14 cellular contexts compared by ENCODE assay signal in the genomic region with DNA sequence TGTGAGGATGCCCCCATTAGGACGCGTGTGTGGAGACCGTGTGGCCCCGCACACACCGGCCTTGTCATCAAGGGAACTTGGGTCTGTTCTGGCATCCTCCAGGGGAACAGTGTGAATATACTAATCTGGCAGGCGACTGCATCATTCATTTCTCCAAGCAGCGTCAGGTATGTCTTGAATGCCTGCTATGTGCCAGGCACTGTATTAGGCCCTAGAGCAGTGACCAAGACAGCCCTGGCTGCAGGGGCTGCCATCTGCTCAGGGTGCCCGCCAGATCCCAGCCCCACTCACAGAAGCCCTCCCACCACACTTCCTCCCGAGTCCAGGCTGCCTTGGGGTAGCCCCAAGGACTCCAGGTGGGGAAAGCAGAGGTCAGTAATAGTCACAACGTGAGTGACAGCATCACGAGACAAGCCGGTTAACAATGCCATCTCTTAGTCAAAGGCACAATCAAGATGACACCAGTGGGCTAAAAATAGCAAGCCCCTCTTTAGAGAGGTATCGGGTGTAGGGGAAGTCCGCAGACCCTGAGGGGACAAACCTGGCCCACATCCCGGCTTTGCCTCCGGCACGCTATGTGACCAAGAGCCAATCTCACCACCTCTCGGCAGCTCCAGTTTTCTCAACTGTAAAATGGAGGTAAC. TPM values are rescaled to one million over a fixed set of nuclear protein-coding genes. Genes with fewer than 3 reads are reported as not detected.
DNase-seq lines count a peak whose midpoint lies in the region; ATAC-seq and TF ChIP-seq lines count a peak whose summit lies in the region.
"Had no signal": no experiment of that assay in that cellular context is flagged by ENCODE, and none has a peak within 500 bp of the region (broad histone marks: within the 10 kb centered on the region; RNA-seq: fewer than 3 reads in every experiment).

No MANE protein-coding gene starts in this region.

- H3K9me3 Mint-ChIP-seq in CD4-positive, alpha-beta T cell: no peaks in the 10 kb centered on the region
- H3K9me3 Mint-ChIP-seq in activated CD8-positive, alpha-beta T cell treated with anti-CD3 and anti-CD28 coated beads for 36 hours: no peaks in the 10 kb centered on the region
- H3K9me3 Mint-ChIP-seq: GM23338, immature natural killer cell had no signal

- no peak overlapping the region for H3K4ac ChIP-seq in mesendoderm (ENCODE audit: low read depth, low read length)

- H3K4me2 ChIP-seq in mesendoderm (ENCODE audit: low read length): no peak overlapping the region
- H3K4me2 ChIP-seq: GM23338 had no signal

- no peaks in the 10 kb centered on the region for H3K9me3 ChIP-seq in CD4-positive, alpha-beta T cell (ENCODE audit: control insufficient read depth, low read length)

- H3K27me3 ChIP-seq in CD4-positive, alpha-beta T cell (ENCODE audit: control insufficient read depth, insufficient read depth, low read length): no peaks in the 10 kb centered on the region
- no peaks in the 10 kb centered on the region for H3K27me3 ChIP-seq in mesendoderm (ENCODE audit: insufficient read depth, low read length, poor library complexity)

- no peak overlapping the region for H3K56ac ChIP-seq in mesendoderm (ENCODE audit: low read length)

- POLR2A ChIA-PET in CD4-positive, alpha-beta T cell (lab: Charles Lee): interaction anchor here (1.0 to 2.3 kb wide), 4 partner anchors 9 to 46 kb away, joined by 3 to 7 read pairs (median 4); no protein-coding TSS in a partner anchor
- POLR2A ChIA-PET in activated CD8-positive, alpha-beta T cell treated with anti-CD3 and anti-CD28 coated beads for 36 hours (lab: Charles Lee): interaction anchor here (4.3 to 24.0 kb wide), 2 partner anchors 24 to 46 kb away, joined by 17 to 671 read pairs; a partner anchor contains a TSS

- no peak for TF ChIP-seq CTCF in CD4-positive, alpha-beta T cell (IDR thresholded peaks at IDR 0.05)
- no peak for TF ChIP-seq CTCF in activated CD8-positive, alpha-beta T cell treated with anti-CD3 and anti-CD28 coated beads for 36 hours (IDR thresholded peaks at IDR 0.05)

- H3K79me1 ChIP-seq in mesendoderm (ENCODE audit: low read length): no peaks in the 10 kb centered on the region

- peak overlapping the region; percentile 84 for H3K27ac Mint-ChIP-seq in CD4-positive, alpha-beta T cell
- peak overlapping the region; percentile 98 for H3K27ac Mint-ChIP-seq in activated CD8-positive, alpha-beta T cell treated with anti-CD3 and anti-CD28 coated beads for 36 hours
- H3K27ac Mint-ChIP-seq: GM23338, progenitor cell of endocrine pancreas had no signal

- no peaks in the 10 kb centered on the region for H3K4me1 ChIP-seq in mesendoderm (ENCODE audit: control insufficient read depth, low read depth, low read length)

- no peak overlapping the region for H4K8ac ChIP-seq in mesendoderm (ENCODE audit: low read depth, low read length)

- H3K9ac ChIP-seq in mesendoderm (ENCODE audit: low read length): no peak overlapping the region

- H2BK15ac ChIP-seq in mesendoderm (replicated peaks; ENCODE audit: low read depth): no peak overlapping the region

- ATAC-seq in CD4-positive, alpha-beta T cell (ENCODE audit: poor library complexity): no peak
- ATAC-seq in HG02885 (IDR thresholded peaks at IDR 0.05; ENCODE audit: poor library complexity, unreplicated experiment): peak; percentile 42
- peak; percentile 52 for ATAC-seq in activated CD8-positive, alpha-beta T cell treated with anti-CD3 and anti-CD28 coated beads for 36 hours
- ATAC-seq: GM23338 had no signal

- peak; percentile 31 for TF ChIP-seq POLR2A in GM18526 (IDR thresholded peaks at IDR 0.05; ENCODE audit: extremely low read depth, insufficient read length)

- H3K4me3 ChIP-seq in mesendoderm (ENCODE audit: low read length): no peak overlapping the region
- H3K4me3 ChIP-seq: GM23338 had no signal

- no peaks in the 10 kb centered on the region for H3K79me2 ChIP-seq in mesendoderm (ENCODE audit: control insufficient read depth, insufficient read depth, low read length)

- WGBS in mesendoderm (ENCODE audit: extremely low coverage, insufficient coverage, low lambda C conversion rate): no CpG with 5 or more reads among the region's 18 CpGs

- no peaks in the 10 kb centered on the region for H3K27me3 Mint-ChIP-seq in CD4-positive, alpha-beta T cell
- no peaks in the 10 kb centered on the region for H3K27me3 Mint-ChIP-seq in activated CD8-positive, alpha-beta T cell treated with anti-CD3 and anti-CD28 coated beads for 36 hours

- no peak overlapping the region for H3K23ac ChIP-seq in mesendoderm (ENCODE audit: low read length)

- H3K36me3 Mint-ChIP-seq in CD4-positive, alpha-beta T cell (ENCODE audit: low read depth): no peaks in the 10 kb centered on the region
- H3K36me3 Mint-ChIP-seq in activated CD8-positive, alpha-beta T cell treated with anti-CD3 and anti-CD28 coated beads for 36 hours (ENCODE audit: low read depth): no peaks in the 10 kb centered on the region
- H3K36me3 Mint-ChIP-seq: immature natural killer cell had no signal

- H2BK5ac ChIP-seq in mesendoderm (ENCODE audit: low read length): no peak overlapping the region

- CTCF ChIA-PET in CD4-positive, alpha-beta T cell (lab: Charles Lee): no interaction called here
- CTCF ChIA-PET in activated CD8-positive, alpha-beta T cell treated with anti-CD3 and anti-CD28 coated beads for 36 hours (lab: Charles Lee): interaction anchor here (1.0 to 6.2 kb wide), 4 partner anchors 13 to 21 kb away, joined by 3 to 44 read pairs (median 6); no protein-coding TSS in a partner anchor

- no peak overlapping the region for H3K18ac ChIP-seq in mesendoderm (ENCODE audit: low read length)

- intact Hi-C loops in CD4-positive, alpha-beta T cell (cut with DNase I, micrococcal nuclease): no loop called here
- intact Hi-C loops in activated CD8-positive, alpha-beta T cell treated with anti-CD3 and anti-CD28 coated beads for 36 hours (cut with micrococcal nuclease): no loop called here

- no peak overlapping the region for H2BK120ac ChIP-seq in mesendoderm (ENCODE audit: low read depth, low read length)

- H2AK5ac ChIP-seq in mesendoderm (ENCODE audit: low read length): no peak overlapping the region

- DNase-seq in CD4-positive, alpha-beta T cell: no peak
- peak; percentile 70 for DNase-seq in activated CD8-positive, alpha-beta T cell treated with anti-CD3 and anti-CD28 coated beads for 36 hours
- DNase-seq in 8988T (no peak), mesendoderm (no peak), GF-D8 (lab: John Stamatoyannopoulos, UW) (no peak), NK-92 (lab: John Stamatoyannopoulos, UW; ENCODE audit: unreplicated experiment) (no peak)
- DNase-seq: DMS53, immature natural killer cell, NCI-H2171 treated with DMSO at 0.1 percent for 48 hours had no signal

- no peak overlapping the region for H4K5ac ChIP-seq in mesendoderm (ENCODE audit: low read length)

- peaks cover 66% of the 10 kb centered on the region for H3K4me1 Mint-ChIP-seq in CD4-positive, alpha-beta T cell (ENCODE audit: low read depth)
- peaks cover 79% of the 10 kb centered on the region for H3K4me1 Mint-ChIP-seq in activated CD8-positive, alpha-beta T cell treated with anti-CD3 and anti-CD28 coated beads for 36 hours (ENCODE audit: low read depth)

- no peak overlapping the region for H3K27ac ChIP-seq in CD4-positive, alpha-beta T cell (ENCODE audit: low read depth, low read length)
- H3K27ac ChIP-seq in mesendoderm (ENCODE audit: low read depth, low read length): no peak overlapping the region

- H3K36me3 ChIP-seq in mesendoderm (ENCODE audit: control insufficient read depth, insufficient read depth, low read length): no peaks in the 10 kb centered on the region

- H3K4me3 Mint-ChIP-seq in CD4-positive, alpha-beta T cell: no peak overlapping the region
- H3K4me3 Mint-ChIP-seq in activated CD8-positive, alpha-beta T cell treated with anti-CD3 and anti-CD28 coated beads for 36 hours: peak overlapping the region; percentile 78
- H3K4me3 Mint-ChIP-seq: GM23338, immature natural killer cell had no signal

RNA-seq across cellular contexts. Expression of a gene that starts 7.5 kb away (rescaled TPM):
- 100 to 1,000 TPM; 625 to 642 TPM for total RNA-seq in CD4-positive, alpha-beta T cell
- total RNA-seq in activated CD8-positive, alpha-beta T cell treated with anti-CD3 and anti-CD28 coated beads for 36 hours: 100 to 1,000 TPM; 229 to 237 TPM
- 0.70 TPM for polyA plus RNA-seq in mesendoderm (2013, experiment 1 of 2)
- 0.64 TPM for polyA plus RNA-seq in mesendoderm (2013, experiment 2 of 2)
- total RNA-seq: GM23338, progenitor cell of endocrine pancreas had no signal

RNA-seq across cellular contexts. Expression of a gene that starts 41.7 kb away (rescaled TPM):
- 1 to 10 TPM; 2.5 to 2.7 TPM for total RNA-seq in CD4-positive, alpha-beta T cell
- total RNA-seq in activated CD8-positive, alpha-beta T cell treated with anti-CD3 and anti-CD28 coated beads for 36 hours: 1 to 10 TPM in 1 of 2 experiments, under 1 TPM in 1; 0.45 to 1.4 TPM
- polyA plus RNA-seq in mesendoderm (2013, experiment 1 of 2): 0.07 TPM
- polyA plus RNA-seq in mesendoderm (2013, experiment 2 of 2): 0.08 TPM
- total RNA-seq: T-helper 2 cell treated with Interferon-gamma antibody and Interleukin-4, amounts not matched to agents 100 ng/mL and 5 ng/mL, for 36 hours had no signal
- polyA plus RNA-seq: immature natural killer cell had no signal
